Comparison of ENCODE assay signal across 21 cellular contexts in the genomic region with DNA sequence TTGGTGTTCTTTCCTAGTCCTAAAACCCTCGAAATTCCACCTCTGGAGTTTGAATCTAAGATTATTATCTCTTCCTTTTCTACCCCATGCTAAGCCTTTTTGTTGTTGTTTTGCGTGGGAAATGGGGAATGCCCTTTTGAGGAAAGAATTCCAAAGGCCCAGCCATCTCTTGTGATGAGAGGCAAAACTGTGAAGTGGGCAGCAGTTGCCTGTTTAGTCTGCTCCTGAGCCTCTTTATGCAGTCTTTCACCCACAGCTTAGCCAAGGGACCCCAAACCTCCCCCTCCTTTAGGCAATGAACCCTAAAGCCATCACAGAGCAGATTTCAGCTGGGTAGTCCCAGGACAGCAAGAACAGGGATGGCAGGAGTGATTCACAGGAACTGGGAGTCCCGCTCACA.
DNase-seq lines count a peak whose midpoint lies in the region; ATAC-seq and TF ChIP-seq lines count a peak whose summit lies in the region.
"Had no signal": no experiment of that assay in that cellular context is flagged by ENCODE, and none has a peak within 500 bp of the region (broad histone marks: within the 10 kb centered on the region; RNA-seq: fewer than 3 reads in every experiment).

No MANE protein-coding gene starts in this region.

- peaks cover 9% of the 10 kb centered on the region for H4K20me1 ChIP-seq in GM23338 (replicated peaks; ENCODE audit: insufficient read depth)

- no peaks in the 10 kb centered on the region for H3K9me2 ChIP-seq in GM23338 (ENCODE audit: insufficient read depth)
- H3K9me2 ChIP-seq: SK-N-SH had no signal

- H3K9me3 ChIP-seq in SK-N-MC (ENCODE audit: low read depth, low read length), result no peaks in the 10 kb centered on the region
- H3K9me3 ChIP-seq in iPS DF 6.9 (ENCODE audit: control insufficient read depth, insufficient read depth, low read length), result no peaks in the 10 kb centered on the region
- no peaks in the 10 kb centered on the region for H3K9me3 ChIP-seq in uterus
- H3K9me3 ChIP-seq: esophagus squamous epithelium, SK-N-SH, thoracic aorta had no signal

- no CpG with 5 or more reads among the region's 3 CpGs for WGBS in iPS DF 6.9 (ENCODE audit: insufficient coverage, insufficient read length)

- peaks cover 43% of the 10 kb centered on the region for H3K4me1 Mint-ChIP-seq in GM23338
- peaks cover 28% of the 10 kb centered on the region for H3K4me1 Mint-ChIP-seq in osteocyte (ENCODE audit: unreplicated experiment)
- H3K4me1 Mint-ChIP-seq: CD8-positive, alpha-beta memory T cell had no signal

- H3K4me2 ChIP-seq in GM23338, result peak overlapping the region; percentile 37; the same call in 1 of the 2 replicates
- H3K4me2 ChIP-seq: SK-N-SH had no signal

- H3F3A ChIP-seq in GM23338 (replicated peaks; ENCODE audit: low read depth), result peaks cover 10% of the 10 kb centered on the region

- peak overlapping the region; percentile 36 for H3K4me3 Mint-ChIP-seq in GM23338
- no peak overlapping the region for H3K4me3 Mint-ChIP-seq in osteocyte (ENCODE audit: unreplicated experiment)
- H3K4me3 Mint-ChIP-seq: CD8-positive, alpha-beta memory T cell; naive thymus-derived CD8-positive, alpha-beta T cell had no signal

- H3K4me3 ChIP-seq in GM23338, result no peak overlapping the region
- H3K4me3 ChIP-seq in SK-N-MC, result peak overlapping the region; percentile 85
- H3K4me3 ChIP-seq in iPS DF 6.9 (ENCODE audit: low read length), result no peak overlapping the region
- H3K4me3 ChIP-seq in uterus, result no peak overlapping the region
- H3K4me3 ChIP-seq: K562, lung, thoracic aorta had no signal

- H3K27ac Mint-ChIP-seq in GM23338, result peak overlapping the region; percentile 94
- H3K27ac Mint-ChIP-seq in osteocyte (ENCODE audit: unreplicated experiment), result peak overlapping the region; percentile 28
- H3K27ac Mint-ChIP-seq: activated T-helper 2 cell treated with anti-CD3 and anti-CD28 coated beads, Interferon-gamma antibody, Interleukin-2, Interleukin-4, amounts not matched to agents 10 μg/mL and 5 μg/mL and 100 μg/mL, durations not matched to agents 14 hours and 24 hours and 36 hours; naive thymus-derived CD8-positive, alpha-beta T cell had no signal

- H3K36me3 Mint-ChIP-seq in GM23338 (ENCODE audit: low read depth) (peaks cover 31% of the 10 kb centered on the region; the same call in 2 of the 3 replicates), osteocyte (ENCODE audit: unreplicated experiment) (peaks cover 3% of the 10 kb centered on the region)

- H3K36me3 ChIP-seq in GM23338 (ENCODE audit: insufficient read depth) (peaks cover 2% of the 10 kb centered on the region; the same call in 1 of the 2 replicates), SK-N-MC (ENCODE audit: insufficient read depth, low read length) (no peaks in the 10 kb centered on the region), iPS DF 6.9 (ENCODE audit: control insufficient read depth, insufficient read depth, low read length) (no peaks in the 10 kb centered on the region), uterus (no peaks in the 10 kb centered on the region)
- H3K36me3 ChIP-seq: esophagus squamous epithelium, thoracic aorta had no signal

- H3K27ac ChIP-seq in GM23338 (ENCODE audit: low read depth) (peak overlapping the region; percentile 97), SK-N-MC (peak overlapping the region; percentile 81), iPS DF 6.9 (ENCODE audit: low read length) (peak overlapping the region; percentile 49), uterus (no peak overlapping the region)
- H3K27ac ChIP-seq: HL-60, thoracic aorta had no signal

- TF ChIP-seq CTCF in GM23338 (conservative IDR thresholded peaks at IDR 0.05; ENCODE audit: low read depth in 2 of 2) (no peak), osteocyte (IDR thresholded peaks at IDR 0.05) (no peak), uterus (IDR thresholded peaks at IDR 0.05) (no peak)

- DNase-seq in GM23338 (ENCODE audit: low spot score) (no peak), SK-N-MC (ENCODE audit: low read depth, low spot score) (no peak), iPS DF 6.9 (ENCODE audit: low read depth, low spot score) (no peak), osteocyte (ENCODE audit: extremely low spot score, unreplicated experiment) (no peak), SHP77 (lab: John Stamatoyannopoulos, UW) (no peak), uterus (no peak), T-helper 2 cell (no peak)
- DNase-seq: CD8-positive, alpha-beta memory T cell; DMS53; esophagus squamous epithelium; naive thymus-derived CD8-positive, alpha-beta T cell; NCI-H1694 treated with DMSO at 0.1 percent for 48 hours; NCI-H226; SK-N-SH; stimulated activated CD4-positive, alpha-beta T cell treated with anti-CD3 and anti-CD28 coated beads, Interleukin-15, amount 100 ng/mL, for 24 hours had no signal

- H3K79me2 ChIP-seq in GM23338 (replicated peaks; ENCODE audit: insufficient read depth), result peaks cover 60% of the 10 kb centered on the region

- H3K9ac ChIP-seq in SK-N-MC (ENCODE audit: insufficient read length), result peak overlapping the region; percentile 78
- H3K9ac ChIP-seq: SK-N-SH had no signal

- no peak overlapping the region for H2AFZ ChIP-seq in GM23338

- ATAC-seq in GM23338 (peak; percentile 22), GM19455 (IDR thresholded peaks at IDR 0.05; ENCODE audit: unreplicated experiment) (no peak)
- ATAC-seq: K562; naive thymus-derived CD8-positive, alpha-beta T cell had no signal

- H3K9me3 Mint-ChIP-seq in GM23338 (no peaks in the 10 kb centered on the region; the same call in 2 of the 3 replicates), osteocyte (ENCODE audit: unreplicated experiment) (no peaks in the 10 kb centered on the region)
- H3K9me3 Mint-ChIP-seq: activated T-helper 2 cell treated with anti-CD3 and anti-CD28 coated beads, Interferon-gamma antibody, Interleukin-2, Interleukin-4, amounts not matched to agents 10 μg/mL and 5 μg/mL and 100 μg/mL, durations not matched to agents 14 hours and 24 hours and 36 hours; CD8-positive, alpha-beta memory T cell; naive thymus-derived CD8-positive, alpha-beta T cell had no signal

- H3K27me3 Mint-ChIP-seq in GM23338 (ENCODE audit: insufficient read depth, low read depth, poor library complexity), result peaks cover 16% of the 10 kb centered on the region
- no peaks in the 10 kb centered on the region for H3K27me3 Mint-ChIP-seq in osteocyte (ENCODE audit: unreplicated experiment)
- H3K27me3 Mint-ChIP-seq: CD8-positive, alpha-beta memory T cell; naive thymus-derived CD8-positive, alpha-beta T cell had no signal

- H3K4me1 ChIP-seq in GM23338 (ENCODE audit: insufficient read depth), result peaks cover 40% of the 10 kb centered on the region
- peaks cover 3% of the 10 kb centered on the region; the same call in 1 of the 2 replicates for H3K4me1 ChIP-seq in iPS DF 6.9 (ENCODE audit: control insufficient read depth, insufficient read depth, low read length)
- peaks cover 0 to 7% of the 10 kb centered on the region in 2 donors for H3K4me1 ChIP-seq in uterus

- H3K27me3 ChIP-seq in GM23338 (ENCODE audit: insufficient read depth), result no peaks in the 10 kb centered on the region
- no peaks in the 10 kb centered on the region for H3K27me3 ChIP-seq in iPS DF 6.9 (ENCODE audit: control insufficient read depth, insufficient read depth, low read length)
- H3K27me3 ChIP-seq in uterus, result no peaks in the 10 kb centered on the region
- H3K27me3 ChIP-seq: esophagus squamous epithelium had no signal

- no peak for TF ChIP-seq POLR2A in uterus (IDR thresholded peaks at IDR 0.05)

- intact Hi-C loops in uterus (cut with DNase I; ENCODE audit: low total_unique reads), result no loop called here

Comparison
In these comparisons a context has a peak if more than half of its experiments do, and no peak if none do; other contexts are left out.
1. H3K27ac ChIP-seq: peak in GM23338 (single experiment), SK-N-MC (single experiment) and iPS DF 6.9 (single experiment); none in uterus (0 of 2).